Comparison of ENCODE assay signal across 17 cellular contexts in the genomic region with DNA sequence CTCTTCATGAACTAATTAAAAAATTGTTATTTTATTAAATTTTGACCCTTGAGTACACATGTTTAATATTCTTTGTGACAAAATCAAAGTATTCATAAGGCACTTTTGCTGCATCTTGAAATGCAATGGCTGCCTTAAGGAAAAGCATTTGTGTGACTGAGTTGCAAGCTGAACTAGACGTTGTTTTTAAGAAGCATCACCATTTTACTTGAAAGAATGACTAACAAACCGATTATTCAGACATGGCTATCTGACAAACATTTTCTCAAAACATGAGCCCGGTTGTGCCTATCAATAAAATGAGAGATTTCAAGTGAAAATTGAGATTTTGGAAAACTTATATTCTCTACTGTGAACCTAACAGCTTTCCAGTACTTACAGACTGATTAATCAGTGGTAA. TPM values are rescaled to one million over a fixed set of nuclear protein-coding genes. Genes with fewer than 3 reads are reported as not detected.
A peak's percentile ranks its signal among the peaks of the same experiment; 100 is the strongest.
DNase-seq lines count a peak whose midpoint lies in the region; ATAC-seq, FAIRE-seq and TF ChIP-seq lines count a peak whose summit lies in the region.
"Had no signal": no experiment of that assay in that cellular context is flagged by ENCODE, and none has a peak within 500 bp of the region (broad histone marks: within the 10 kb centered on the region; RNA-seq: fewer than 3 reads in every experiment).

No MANE protein-coding gene starts in this region.

- H3K18ac ChIP-seq in IMR-90 (ENCODE audit: low read depth, low read length) = no peak overlapping the region

- no peak for TF ChIP-seq POLR2A in IMR-90 (IDR thresholded peaks at IDR 0.05; ENCODE audit: low read depth, low read length)

- peaks cover 2% of the 10 kb centered on the region for H3K9me3 Mint-ChIP-seq in activated CD8-positive, alpha-beta T cell treated with anti-CD3 and anti-CD28 coated beads for 36 hours
- no peaks in the 10 kb centered on the region for H3K9me3 Mint-ChIP-seq in activated CD8-positive, alpha-beta T cell treated with anti-CD3 and anti-CD28 coated beads, Interleukin-2, amount 10 ng/mL, durations not matched to agents 7 days and 5 days (ENCODE audit: insufficient read depth)
- H3K9me3 Mint-ChIP-seq in brain (peaks cover 2 to 8% (median 3%) of the 10 kb centered on the region in 5 experiments), progenitor cell of endocrine pancreas (ENCODE audit: low read depth) (peaks cover 5% of the 10 kb centered on the region)
- H3K9me3 Mint-ChIP-seq: memory B cell had no signal

- no peak overlapping the region for H3K56ac ChIP-seq in IMR-90 (ENCODE audit: extremely low read depth, insufficient read depth, low read length)

- in situ Hi-C loops in IMR-90 (cut with MboI; ENCODE audit: low sequenced_read_pairs) = no loop called here

- H3K4ac ChIP-seq in IMR-90 (ENCODE audit: low read depth, low read length) = no peak overlapping the region

- no peak overlapping the region for H4K5ac ChIP-seq in IMR-90 (ENCODE audit: low read depth, low read length)

- H3K4me2 ChIP-seq in IMR-90 (ENCODE audit: low read depth, low read length) = no peak overlapping the region

- H3K27ac ChIP-seq in IMR-90 (ENCODE audit: insufficient read depth, low read length) = no peak overlapping the region
- H3K27ac ChIP-seq: pancreas, SJSA1, WERI-Rb-1 had no signal

- ATAC-seq in activated CD8-positive, alpha-beta T cell treated with anti-CD3 and anti-CD28 coated beads for 36 hours = no peak
- no peak for ATAC-seq in activated CD8-positive, alpha-beta T cell treated with anti-CD3 and anti-CD28 coated beads, Interleukin-2, amount 10 ng/mL, durations not matched to agents 7 days and 5 days
- ATAC-seq in IMR-90 (ENCODE audit: low read depth) (no peak), HG02981 (IDR thresholded peaks at IDR 0.05; ENCODE audit: unreplicated experiment) (no peak)
- ATAC-seq: pancreas had no signal

- intact Hi-C loops in activated CD8-positive, alpha-beta T cell treated with anti-CD3 and anti-CD28 coated beads for 36 hours (cut with micrococcal nuclease) = no loop called here
- intact Hi-C loops in IMR-90 (cut with micrococcal nuclease) = no loop called here

- WGBS in IMR-90 (ENCODE audit: extremely low coverage in 2 of 2, insufficient read length in 1 of 2), 2 experiments = no CpG with 5 or more reads among the region's 3 CpGs

- no peak for FAIRE-seq in urothelium cell line (lab: Jason Lieb, UNC)
- FAIRE-seq: pancreas had no signal

- no peaks in the 10 kb centered on the region for H3K9me3 ChIP-seq in IMR-90 (ENCODE audit: control insufficient read depth, insufficient read depth, low read length)
- H3K9me3 ChIP-seq: pancreas, SJSA1 had no signal

- H3K79me1 ChIP-seq in IMR-90 (ENCODE audit: low read depth in 1 of 2, low read length in 2 of 2) = peaks cover 0 to 7% of the 10 kb centered on the region in 2 experiments; a peak in 3 of 4 replicates

- H3K36me3 ChIP-seq in IMR-90 (ENCODE audit: control insufficient read depth, insufficient read depth, low read length) = peaks cover 4% of the 10 kb centered on the region; the same call in 1 of the 2 replicates

- POLR2A ChIA-PET in activated CD8-positive, alpha-beta T cell treated with anti-CD3 and anti-CD28 coated beads for 36 hours (lab: Charles Lee) = no interaction called here
- POLR2A ChIA-PET in activated CD8-positive, alpha-beta T cell treated with anti-CD3 and anti-CD28 coated beads, Interleukin-2, amount 10 ng/mL, durations not matched to agents 7 days and 5 days (lab: Charles Lee) = no interaction called here
- POLR2A ChIA-PET in IMR-90 (lab: Charles Lee; ENCODE audit: unreplicated experiment) = no interaction called here

- peaks cover 28% of the 10 kb centered on the region for H3K4me1 Mint-ChIP-seq in activated CD8-positive, alpha-beta T cell treated with anti-CD3 and anti-CD28 coated beads for 36 hours (ENCODE audit: low read depth)
- H3K4me1 Mint-ChIP-seq in activated CD8-positive, alpha-beta T cell treated with anti-CD3 and anti-CD28 coated beads, Interleukin-2, amount 10 ng/mL, durations not matched to agents 7 days and 5 days (ENCODE audit: low read depth) = peaks cover 19% of the 10 kb centered on the region
- H3K4me1 Mint-ChIP-seq in brain = peaks cover 34% of the 10 kb centered on the region
- peaks cover 19% of the 10 kb centered on the region for H3K4me1 Mint-ChIP-seq in progenitor cell of endocrine pancreas (ENCODE audit: low read depth)

- peaks cover 2% of the 10 kb centered on the region; the same call in 1 of the 2 replicates for H3K4me1 ChIP-seq in IMR-90 (ENCODE audit: control insufficient read depth, insufficient read depth, low read length)

- no peak overlapping the region for H2AFZ ChIP-seq in IMR-90 (replicated peaks; ENCODE audit: low read length, poor library complexity)

- H3K36me3 Mint-ChIP-seq in activated CD8-positive, alpha-beta T cell treated with anti-CD3 and anti-CD28 coated beads for 36 hours (ENCODE audit: low read depth) = peaks cover 38% of the 10 kb centered on the region
- peaks cover 28% of the 10 kb centered on the region for H3K36me3 Mint-ChIP-seq in activated CD8-positive, alpha-beta T cell treated with anti-CD3 and anti-CD28 coated beads, Interleukin-2, amount 10 ng/mL, durations not matched to agents 7 days and 5 days (ENCODE audit: low read depth)
- peaks cover 27% of the 10 kb centered on the region for H3K36me3 Mint-ChIP-seq in brain
- H3K36me3 Mint-ChIP-seq in progenitor cell of endocrine pancreas (ENCODE audit: insufficient read depth) = peaks cover 21% of the 10 kb centered on the region

- H3K27ac Mint-ChIP-seq in activated CD8-positive, alpha-beta T cell treated with anti-CD3 and anti-CD28 coated beads for 36 hours = no peak overlapping the region
- H3K27ac Mint-ChIP-seq in activated CD8-positive, alpha-beta T cell treated with anti-CD3 and anti-CD28 coated beads, Interleukin-2, amount 10 ng/mL, durations not matched to agents 7 days and 5 days = no peak overlapping the region
- H3K27ac Mint-ChIP-seq in brain (peak overlapping the region in 1 of 5 experiments; percentile 63), progenitor cell of endocrine pancreas (peak overlapping the region; percentile 13)
- H3K27ac Mint-ChIP-seq: memory B cell had no signal

- H3K27me3 ChIP-seq in IMR-90 (ENCODE audit: control insufficient read depth, insufficient read depth, low read length) = no peaks in the 10 kb centered on the region
- H3K27me3 ChIP-seq: pancreas, SJSA1 had no signal

- no peak overlapping the region for H3K4me3 ChIP-seq in IMR-90 (ENCODE audit: insufficient read depth, low read depth, low read length)
- H3K4me3 ChIP-seq: pancreas, SJSA1 had no signal

- H2BK120ac ChIP-seq in IMR-90 (ENCODE audit: low read depth, low read length) = no peak overlapping the region

- no peak overlapping the region for H2AK5ac ChIP-seq in IMR-90 (ENCODE audit: low read depth, low read length)

- no peak overlapping the region for H4K8ac ChIP-seq in IMR-90 (ENCODE audit: low read depth in 2 of 2, low read length in 2 of 2)

- no peaks in the 10 kb centered on the region for H4K20me1 ChIP-seq in IMR-90 (ENCODE audit: insufficient read depth, low read length)

- no peak overlapping the region for H2BK20ac ChIP-seq in IMR-90 (ENCODE audit: low read depth, low read length)

- H3K9me1 ChIP-seq in IMR-90 (ENCODE audit: insufficient read depth, low read length) = no peaks in the 10 kb centered on the region

- no peak overlapping the region for H2BK15ac ChIP-seq in IMR-90 (ENCODE audit: low read depth, low read length)

- no peak for TF ChIP-seq RAD21 in IMR-90 (IDR thresholded peaks at IDR 0.05; ENCODE audit: low read length)

- no peaks in the 10 kb centered on the region for H3K27me3 Mint-ChIP-seq in activated CD8-positive, alpha-beta T cell treated with anti-CD3 and anti-CD28 coated beads for 36 hours
- no peaks in the 10 kb centered on the region for H3K27me3 Mint-ChIP-seq in activated CD8-positive, alpha-beta T cell treated with anti-CD3 and anti-CD28 coated beads, Interleukin-2, amount 10 ng/mL, durations not matched to agents 7 days and 5 days (ENCODE audit: low read depth)
- H3K27me3 Mint-ChIP-seq in brain = peaks cover 7% of the 10 kb centered on the region
- H3K27me3 Mint-ChIP-seq in progenitor cell of endocrine pancreas = no peaks in the 10 kb centered on the region
- H3K27me3 Mint-ChIP-seq: memory B cell had no signal

- CTCF ChIA-PET in activated CD8-positive, alpha-beta T cell treated with anti-CD3 and anti-CD28 coated beads for 36 hours (lab: Charles Lee) = interaction anchor here (1.4 kb wide), 1 partner anchor 31 kb away, joined by 3 read pairs; no protein-coding TSS in a partner anchor
- CTCF ChIA-PET in activated CD8-positive, alpha-beta T cell treated with anti-CD3 and anti-CD28 coated beads, Interleukin-2, amount 10 ng/mL, durations not matched to agents 7 days and 5 days (lab: Charles Lee) = interaction anchor here (1.7 kb wide), 1 partner anchor 9 kb away, joined by 5 read pairs; no protein-coding TSS in a partner anchor
- CTCF ChIA-PET in IMR-90 (lab: Yijun Ruan, JAX) = no interaction called here

- H3K9ac ChIP-seq in IMR-90 (ENCODE audit: low read depth, low read length) = no peak overlapping the region

- H4K91ac ChIP-seq in IMR-90 (ENCODE audit: insufficient read depth, low read depth, low read length) = no peak overlapping the region

- H3K14ac ChIP-seq in IMR-90 (replicated peaks; ENCODE audit: low read depth, low read length) = no peak overlapping the region

- dilution Hi-C loops in IMR-90 (cut with HindIII; ENCODE audit: low sequenced_read_pairs, unreplicated experiment) = no loop called here

- no peak for TF ChIP-seq CTCF in activated CD8-positive, alpha-beta T cell treated with anti-CD3 and anti-CD28 coated beads for 36 hours (IDR thresholded peaks at IDR 0.05)
- TF ChIP-seq CTCF in IMR-90 (conservative IDR thresholded peaks at IDR 0.05; ENCODE audit: low read depth, low read length) (no peak), brain (conservative IDR thresholded peaks at IDR 0.05) (no peak), progenitor cell of endocrine pancreas (IDR thresholded peaks at IDR 0.05; ENCODE audit: unreplicated experiment) (no peak)

- H2BK5ac ChIP-seq in IMR-90 (ENCODE audit: low read depth, low read length, poor library complexity, severe bottlenecking) = no peak overlapping the region

- no peak overlapping the region for H2AK9ac ChIP-seq in IMR-90 (replicated peaks; ENCODE audit: low read depth, low read length, poor library complexity)

- no peak overlapping the region for H3K23ac ChIP-seq in IMR-90 (ENCODE audit: low read depth, low read length)

- H3K4me3 Mint-ChIP-seq in activated CD8-positive, alpha-beta T cell treated with anti-CD3 and anti-CD28 coated beads for 36 hours = peak overlapping the region; percentile 46
- no peak overlapping the region for H3K4me3 Mint-ChIP-seq in activated CD8-positive, alpha-beta T cell treated with anti-CD3 and anti-CD28 coated beads, Interleukin-2, amount 10 ng/mL, durations not matched to agents 7 days and 5 days
- H3K4me3 Mint-ChIP-seq in brain = peak overlapping the region; percentile 62 to 83 (median 80)
- H3K4me3 Mint-ChIP-seq in progenitor cell of endocrine pancreas (ENCODE audit: low read depth) = peak overlapping the region; percentile 47
- H3K4me3 Mint-ChIP-seq: memory B cell had no signal

- no peak for DNase-seq in activated CD8-positive, alpha-beta T cell treated with anti-CD3 and anti-CD28 coated beads for 36 hours
- no peak for DNase-seq in activated CD8-positive, alpha-beta T cell treated with anti-CD3 and anti-CD28 coated beads, Interleukin-2, amount 10 ng/mL, durations not matched to agents 7 days and 5 days
- DNase-seq in IMR-90 (peak; percentile 33), progenitor cell of endocrine pancreas (ENCODE audit: low spot score, unreplicated experiment) (no peak), COLO668 (lab: John Stamatoyannopoulos, UW; ENCODE audit: unreplicated experiment) (no peak), urothelium cell line (ENCODE audit: low spot score) (no peak)
- DNase-seq: DMS53; foreskin melanocyte; MV-4-11; pancreas; stimulated activated CD4-positive, alpha-beta T cell treated with anti-CD3 and anti-CD28 coated beads, Interleukin-12 subunit alpha, Interleukin-12 subunit beta, amount 100 ng/mL, for 4 hours; substantia nigra; WERI-Rb-1 had no signal

- no TSS peak for BruUV-seq in IMR-90 (replicated peaks; lab: Mats Ljungman, UMichigan)

RNA-seq across cellular contexts. Expression of gene GCFC2, which starts 2.8 kb away (rescaled TPM):
- total RNA-seq in activated CD8-positive, alpha-beta T cell treated with anti-CD3 and anti-CD28 coated beads for 36 hours = 10 to 100 TPM; 29.8 to 36.1 TPM
- total RNA-seq in activated CD8-positive, alpha-beta T cell treated with anti-CD3 and anti-CD28 coated beads, Interleukin-2, amount 10 ng/mL, durations not matched to agents 7 days and 5 days = 10 to 100 TPM; 20.6 to 21.9 TPM
- total RNA-seq in IMR-90 (2012; rRNA removed) = 10.0 and 13.9 TPM in 2 replicates
- 6.4 and 6.7 TPM in 2 replicates for polyA plus RNA-seq in IMR-90 (2012; rRNA removed)
- polyA plus RNA-seq in IMR-90 (2012; cell fraction: cytosol; rRNA removed) = 4.8 and 5.4 TPM in 2 replicates
- 4.7 and 15.5 TPM in 2 replicates for polyA plus RNA-seq in IMR-90 (2012; cell fraction: nucleus; rRNA removed; ENCODE audit: low replicate concordance)
- polyA plus RNA-seq in brain (ENCODE audit: insufficient read depth, low read depth, low replicate concordance) = 7.1 TPM
- 27.8 and 34.9 TPM in 2 replicates for total RNA-seq in progenitor cell of endocrine pancreas
